In genomic region chr19:6272913-6273600, GRCh38 we compare ENCODE assay signal across 10 cellular contexts. TPM values are rescaled to one million over a fixed set of nuclear protein-coding genes. Genes with fewer than 3 reads are reported as not detected.
DNase-seq lines count a peak whose midpoint lies in the region; ATAC-seq and TF ChIP-seq lines count a peak whose summit lies in the region.
"Had no signal": no experiment of that assay in that cellular context is flagged by ENCODE, and none has a peak within 500 bp of the region (broad histone marks: within the 10 kb centered on the region; RNA-seq: fewer than 3 reads in every experiment).

No MANE protein-coding gene starts in this region.

- peaks cover 4% of the 10 kb centered on the region for H3K36me3 Mint-ChIP-seq in neural crest cell (ENCODE audit: low read depth)

- no peak overlapping the region for H3K27ac Mint-ChIP-seq in neural crest cell (ENCODE audit: unreplicated experiment)

- no peaks in the 10 kb centered on the region for H3K27me3 Mint-ChIP-seq in neural crest cell (ENCODE audit: low read depth)
- H3K27me3 Mint-ChIP-seq: CD4-positive, CD25-positive, alpha-beta regulatory T cell had no signal

- peak overlapping the region in 7 of 10 donors; percentile 17 to 45 (median 40) for H3K4me3 ChIP-seq in heart right ventricle

- no peaks in the 10 kb centered on the region for H3K27me3 ChIP-seq in heart right ventricle

- H3K27ac ChIP-seq in heart right ventricle (peak overlapping the region; percentile 72 to 95 (median 88)), epithelial cell of prostate (peak overlapping the region; percentile 73)

- H3K36me3 ChIP-seq in heart right ventricle: peaks cover 0 to 37% (median 19%) of the 10 kb centered on the region in 9 donors

- H3K9me3 Mint-ChIP-seq in neural crest cell: no peaks in the 10 kb centered on the region
- H3K9me3 Mint-ChIP-seq: CD4-positive, CD25-positive, alpha-beta regulatory T cell had no signal

- peak overlapping the region; percentile 48 for H3K4me3 Mint-ChIP-seq in neural crest cell

- WGBS in heart right ventricle, 2 donors: 53 to 54% methylated on average over 22 of the region's 22 CpGs

- DNase-seq in heart right ventricle (no peak), left cardiac atrium (no peak), epithelial cell of prostate (ENCODE audit: low read depth, low spot score) (no peak), neural crest cell (ENCODE audit: low read depth, low spot score) (no peak), GOT3 (lab: John Stamatoyannopoulos, UW) (no peak)
- no peak for DNase-seq in activated CD4-positive, alpha-beta T cell treated with anti-CD3 and anti-CD28 coated beads, Interleukin-2, amount 50 U/mL, for 4 hours
- no peak for DNase-seq in central memory CD4-positive, alpha-beta T cell
- DNase-seq: activated T-cell treated with anti-CD3 and anti-CD28 coated beads, Interleukin-2, amount 50 U/mL, for 1 hour; CD4-positive, CD25-positive, alpha-beta regulatory T cell had no signal

- intact Hi-C loops in heart right ventricle (cut with DNase I) (loop anchor here in 5 of 10 donors (2.0 to 5.0 kb wide), 3 partner anchors 36 to 54 kb away; no protein-coding TSS in a partner anchor), left cardiac atrium (cut with DNase I) (loop anchor here (5.0 to 10.0 kb wide), 3 partner anchors 36 to 208 kb away; no protein-coding TSS in a partner anchor)

- H3K9me3 ChIP-seq in heart right ventricle: no peaks in the 10 kb centered on the region

- ATAC-seq in heart right ventricle (no peak), left cardiac atrium (no peak), HG03135 (IDR thresholded peaks at IDR 0.05; ENCODE audit: unreplicated experiment) (no peak)

- peaks cover 42 to 80% (median 78%) of the 10 kb centered on the region in 9 donors for H3K4me1 ChIP-seq in heart right ventricle

- TF ChIP-seq CTCF in heart right ventricle (IDR thresholded peaks at IDR 0.05) (no peak), neural crest cell (conservative IDR thresholded peaks at IDR 0.05) (no peak)

- H3K4me1 Mint-ChIP-seq in neural crest cell: peaks cover 57% of the 10 kb centered on the region

RNA-seq across cellular contexts. Expression of gene MLLT1, which starts 6.7 kb away (rescaled TPM):
- 10 to 100 TPM; 27.6 to 48.3 (median 32.4) TPM for total RNA-seq in heart right ventricle
- polyA plus RNA-seq in heart right ventricle: 10 to 100 TPM; 21.4 to 28.7 TPM
- total RNA-seq in left cardiac atrium: 10 to 100 TPM; 40.1 to 51.4 TPM
- 86.4 and 96.5 TPM in 2 replicates for total RNA-seq in neural crest cell
